ENCODE assay signal across 25 cellular contexts in genomic region chr20:5829241-5829809, GRCh38.
"Had no signal": no experiment of that assay in that cellular context is flagged by ENCODE, and none has a peak within 500 bp of the region (broad histone marks: within the 10 kb centered on the region; RNA-seq: fewer than 3 reads in every experiment).

No MANE protein-coding gene starts in this region.

- H3K4me3 ChIP-seq: adrenal gland, ascending aorta, body of pancreas, coronary artery, MG63, SK-N-MC had no signal

- H3K27me3 ChIP-seq: adrenal gland, ascending aorta, body of pancreas, MG63 had no signal

- H3K4me3 Mint-ChIP-seq: activated CD8-positive, alpha-beta T cell treated with anti-CD3 and anti-CD28 coated beads, Interleukin-2, amount 10 ng/mL, durations not matched to agents 7 days and 5 days; activated naive CD8-positive, alpha-beta T cell treated with anti-CD3 and anti-CD28 coated beads, Interleukin-2, amount 10 ng/mL, durations not matched to agents 7 days and 5 days; WTC11 had no signal

- H3K27ac ChIP-seq: ascending aorta, body of pancreas, coronary artery, SK-N-MC had no signal

- H3K36me3 Mint-ChIP-seq: WTC11 had no signal

- DNase-seq: activated CD4-positive, alpha-beta T cell treated with anti-CD3 and anti-CD28 coated beads for 48 hours; activated CD4-positive, alpha-beta T cell treated with anti-CD3 and anti-CD28 coated beads, Interleukin-2, amount 50 U/mL, for 4 hours; activated CD4-positive, CD25-positive, alpha-beta regulatory T cell treated with anti-CD3 and anti-CD28 coated beads, Interleukin-2, amount 50 U/mL, for 72 hours; activated CD8-positive, alpha-beta memory T cell treated with anti-CD3 and anti-CD28 coated beads, Interleukin-2, amount 50 U/mL, for 48 hours; activated CD8-positive, alpha-beta T cell treated with anti-CD3 and anti-CD28 coated beads, Interleukin-2, amount 10 ng/mL, durations not matched to agents 7 days and 5 days; activated naive CD4-positive, alpha-beta T cell treated with anti-CD3 and anti-CD28 coated beads, Interleukin-2, amount 50 U/mL, for 16 hours; activated naive CD8-positive, alpha-beta T cell treated with anti-CD3 and anti-CD28 coated beads, Interleukin-2, amount 10 ng/mL, durations not matched to agents 7 days and 5 days; activated T-cell treated with anti-CD3 and anti-CD28 coated beads, Interleukin-2, amount 50 U/mL, for 1 hour; adrenal gland; body of pancreas; central memory CD4-positive, alpha-beta T cell; MG63; MV-4-11; NCI-H1105; NCI-H1436; NCI-H1930; NCI-H345; NCI-H510A; NCI-H748 treated with DMSO at 0.1 percent for 48 hours; SIG-M5; SW 1271 had no signal

- H3K9me3 ChIP-seq: adrenal gland, ascending aorta, body of pancreas, MG63 had no signal

- H3K27ac Mint-ChIP-seq: activated CD8-positive, alpha-beta T cell treated with anti-CD3 and anti-CD28 coated beads, Interleukin-2, amount 10 ng/mL, durations not matched to agents 7 days and 5 days; activated naive CD8-positive, alpha-beta T cell treated with anti-CD3 and anti-CD28 coated beads, Interleukin-2, amount 10 ng/mL, durations not matched to agents 7 days and 5 days; WTC11 had no signal

- H3K36me3 ChIP-seq: adrenal gland, ascending aorta, MG63 had no signal

- H3K27me3 Mint-ChIP-seq: activated naive CD8-positive, alpha-beta T cell treated with anti-CD3 and anti-CD28 coated beads, Interleukin-2, amount 10 ng/mL, durations not matched to agents 7 days and 5 days had no signal

- ATAC-seq: activated CD8-positive, alpha-beta T cell treated with anti-CD3 and anti-CD28 coated beads, Interleukin-2, amount 10 ng/mL, durations not matched to agents 7 days and 5 days; body of pancreas; WTC11 had no signal
